In genomic region chr2:109516445-109517117, GRCh38 we compare ENCODE assay signal across 1 cellular context.
A peak's percentile ranks its signal among the peaks of the same experiment; 100 is the strongest.
TF ChIP-seq lines count a peak whose summit lies in the region.

No MANE protein-coding gene starts in this region.

TF ChIP-seq in HepG2, 621 proteins besides CTCF, POLR2A, EP300 and RAD21 (continued from another document and continues in another):
- TF ChIP-seq CBFB (CRISPR knock-in tag; IDR thresholded peaks at IDR 0.05): peak; percentile 79
- TF ChIP-seq HNF4A (CRISPR knock-in tag; IDR thresholded peaks at IDR 0.05): 0 out of 2 replicates have a peak, but pooled peaks have one; percentile 35
- TF ChIP-seq PHF5A (CRISPR knock-in tag; IDR thresholded peaks at IDR 0.05; ENCODE audit: low read depth, unreplicated experiment): no peak
- TF ChIP-seq CENPX (CRISPR knock-in tag; IDR thresholded peaks at IDR 0.05): no peak
- TF ChIP-seq ZNF30 (CRISPR knock-in tag; IDR thresholded peaks at IDR 0.05): 0 out of 2 replicates have a peak, but pooled peaks have one; percentile 11
- TF ChIP-seq FOXM1 (CRISPR knock-in tag; IDR thresholded peaks at IDR 0.05): no peak
- TF ChIP-seq ZNF547 (CRISPR knock-in tag; IDR thresholded peaks at IDR 0.05): no peak
- no peak for TF ChIP-seq RFX3 (CRISPR knock-in tag; IDR thresholded peaks at IDR 0.05)
- 0 out of 2 replicates have a peak, but pooled peaks have one; percentile 60 for TF ChIP-seq HOXA5 (CRISPR knock-in tag; IDR thresholded peaks at IDR 0.05)
- 0 out of 2 replicates have a peak, but pooled peaks have one; percentile 9 for TF ChIP-seq BHLHE40 (IDR thresholded peaks at IDR 0.05; ENCODE audit: low read length)
- TF ChIP-seq RXRB (CRISPR knock-in tag; IDR thresholded peaks at IDR 0.05; ENCODE audit: borderline replicate concordance): peak; percentile 46; the same call in 1 of the 2 replicates
- 0 out of 2 replicates have a peak, but pooled peaks have one; percentile 15 for TF ChIP-seq CEBPG (CRISPR knock-in tag; IDR thresholded peaks at IDR 0.05)
- peak; percentile 94; the same call in 1 of the 2 replicates for TF ChIP-seq MTF2 (CRISPR knock-in tag; IDR thresholded peaks at IDR 0.05; ENCODE audit: borderline replicate concordance)
- peak; percentile 66; the same call in 1 of the 2 replicates for TF ChIP-seq ZNF556 (CRISPR knock-in tag; IDR thresholded peaks at IDR 0.05; ENCODE audit: borderline replicate concordance)
- 0 out of 2 replicates have a peak, but pooled peaks have one; percentile 2 for TF ChIP-seq IRX3 (CRISPR knock-in tag; IDR thresholded peaks at IDR 0.05; ENCODE audit: borderline replicate concordance, low read depth)
- TF ChIP-seq ZFY (CRISPR knock-in tag; IDR thresholded peaks at IDR 0.05): peak; percentile 67; the same call in 1 of the 2 replicates
- 0 out of 2 replicates have a peak, but pooled peaks have one; percentile 18 for TF ChIP-seq CENPT (CRISPR knock-in tag; IDR thresholded peaks at IDR 0.05; ENCODE audit: low read depth)
- TF ChIP-seq ZIK1 (CRISPR knock-in tag; IDR thresholded peaks at IDR 0.05; ENCODE audit: borderline replicate concordance, low read depth): 0 out of 2 replicates have a peak, but pooled peaks have one; percentile 37
- TF ChIP-seq ZUFSP (CRISPR knock-in tag; IDR thresholded peaks at IDR 0.05; ENCODE audit: borderline replicate concordance): no peak
- TF ChIP-seq ZBTB44 (CRISPR knock-in tag; IDR thresholded peaks at IDR 0.05): no peak
- TF ChIP-seq NCOR1 (IDR thresholded peaks at IDR 0.05; ENCODE audit: borderline replicate concordance, low read length): 0 out of 2 replicates have a peak, but pooled peaks have one; percentile 27
- no peak for TF ChIP-seq SETDB1 (CRISPR knock-in tag; IDR thresholded peaks at IDR 0.05; ENCODE audit: borderline replicate concordance)
- TF ChIP-seq MTERF4 (CRISPR knock-in tag; IDR thresholded peaks at IDR 0.05): peak; percentile 96
- no peak; the same call in 1 of the 2 replicates for TF ChIP-seq ZNF280B (CRISPR knock-in tag; IDR thresholded peaks at IDR 0.05; ENCODE audit: borderline replicate concordance)
- no peak for TF ChIP-seq ZNF589 (CRISPR knock-in tag; conservative IDR thresholded peaks at IDR 0.05)
- TF ChIP-seq ZFP91 (CRISPR knock-in tag; IDR thresholded peaks at IDR 0.05; ENCODE audit: borderline replicate concordance): 0 out of 2 replicates have a peak, but pooled peaks have one; percentile 29
- no peak for TF ChIP-seq PAF1 (CRISPR knock-in tag; IDR thresholded peaks at IDR 0.05)
- TF ChIP-seq ZNF713 (CRISPR knock-in tag; IDR thresholded peaks at IDR 0.05): 0 out of 2 replicates have a peak, but pooled peaks have one; percentile 49
- TF ChIP-seq ZNF772 (CRISPR knock-in tag; IDR thresholded peaks at IDR 0.05): no peak; the same call in 1 of the 2 replicates
- no peak for TF ChIP-seq SOX5 (CRISPR knock-in tag; IDR thresholded peaks at IDR 0.05; ENCODE audit: borderline replicate concordance)
- peak; percentile 67; the same call in 1 of the 2 replicates for TF ChIP-seq ZNF724P (CRISPR knock-in tag; IDR thresholded peaks at IDR 0.05; ENCODE audit: borderline replicate concordance)
- TF ChIP-seq NONO (IDR thresholded peaks at IDR 0.05): no peak
- TF ChIP-seq NONO (CRISPR knock-in tag; conservative IDR thresholded peaks at IDR 0.05): peak; percentile 87; the same call in 1 of the 2 replicates
- 0 out of 2 replicates have a peak, but pooled peaks have one; percentile 20 for TF ChIP-seq ZNF484 (CRISPR knock-in tag; IDR thresholded peaks at IDR 0.05; ENCODE audit: borderline replicate concordance, low read depth)
- no peak for TF ChIP-seq CBX2 (IDR thresholded peaks at IDR 0.05; ENCODE audit: low read depth, low read length)
- peak; percentile 64; the same call in 1 of the 2 replicates for TF ChIP-seq CBX2 (CRISPR knock-in tag; IDR thresholded peaks at IDR 0.05; ENCODE audit: low read depth)
- no peak for TF ChIP-seq ZNF3 (CRISPR knock-in tag; IDR thresholded peaks at IDR 0.05)
- TF ChIP-seq MED1 (CRISPR knock-in tag; IDR thresholded peaks at IDR 0.05): peak; percentile 50; the same call in 1 of the 2 replicates
- TF ChIP-seq KIAA2018 (CRISPR knock-in tag; IDR thresholded peaks at IDR 0.05; ENCODE audit: borderline replicate concordance): no peak
- TF ChIP-seq E2F5 (CRISPR knock-in tag; conservative IDR thresholded peaks at IDR 0.05): no peak
- no peak for TF ChIP-seq ZNF121 (CRISPR knock-in tag; IDR thresholded peaks at IDR 0.05)
- 0 out of 2 replicates have a peak, but pooled peaks have one; percentile 67 for TF ChIP-seq GTF3A (CRISPR knock-in tag; conservative IDR thresholded peaks at IDR 0.05)
- no peak for TF ChIP-seq HNRNPH1 (optimal IDR thresholded peaks at IDR 0.05; ENCODE audit: low read depth, low read length)
- no peak for TF ChIP-seq NCOA2 (CRISPR knock-in tag; IDR thresholded peaks at IDR 0.05)
- no peak for TF ChIP-seq ZFP41 (CRISPR knock-in tag; IDR thresholded peaks at IDR 0.05; ENCODE audit: borderline replicate concordance)
- TF ChIP-seq TARDBP (CRISPR knock-in tag; IDR thresholded peaks at IDR 0.05): 0 out of 2 replicates have a peak, but pooled peaks have one; percentile 27
- no peak for TF ChIP-seq EHMT2 (IDR thresholded peaks at IDR 0.05; ENCODE audit: borderline replicate concordance, low read depth, low read length)
- TF ChIP-seq NR0B2 (CRISPR knock-in tag; IDR thresholded peaks at IDR 0.05): peak; percentile 78; the same call in 1 of the 2 replicates
